8 cellular contexts compared by ENCODE assay signal in the genomic region with DNA sequence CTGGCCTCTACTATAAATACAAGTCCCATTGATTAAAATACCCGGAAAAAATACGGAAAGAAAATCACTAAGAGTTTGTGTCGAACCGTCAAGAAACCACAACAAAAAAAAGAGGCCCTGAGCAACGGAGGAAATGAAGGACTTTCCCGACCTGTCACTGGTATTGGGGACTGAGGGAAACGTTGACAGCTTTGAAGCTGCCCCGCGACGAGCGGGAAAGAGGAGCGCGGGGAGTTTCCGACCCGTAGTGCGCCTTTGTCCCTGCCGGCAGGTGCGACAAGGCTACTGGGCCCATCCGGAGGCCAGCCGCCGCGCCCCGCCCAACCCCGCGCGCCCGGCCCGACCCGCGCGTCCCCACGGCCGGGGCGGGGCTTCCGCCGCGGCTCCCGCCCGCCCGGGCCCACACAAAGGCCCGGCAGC. TPM values are rescaled to one million over a fixed set of nuclear protein-coding genes. Genes with fewer than 3 reads are reported as not detected.
DNase-seq lines count a peak whose midpoint lies in the region; ATAC-seq and TF ChIP-seq lines count a peak whose summit lies in the region.

No MANE protein-coding gene starts in this region.

- TF ChIP-seq POLR2A in upper lobe of left lung (IDR thresholded peaks at IDR 0.05), result peak in 1 of 4 donors; percentile 46

- ATAC-seq in upper lobe of left lung (ENCODE audit: low FRiP score in 2 of 2), result peak; percentile 91 to 96

- peaks cover 22 to 44% (median 32%) of the 10 kb centered on the region in 4 donors for H3K36me3 ChIP-seq in upper lobe of left lung

- intact Hi-C loops in cardiac septum (cut with DNase I), result loop anchor here (2.0 kb wide), 1 partner anchor 20 kb away; a partner anchor contains a TSS

- no peaks in the 10 kb centered on the region for H3K27me3 ChIP-seq in upper lobe of left lung

- no peak for TF ChIP-seq CTCF in upper lobe of left lung (IDR thresholded peaks at IDR 0.05)

- POLR2A ChIA-PET in HEK293T (lab: Yijun Ruan, JAX), result interaction anchor here (1.0 to 1.3 kb wide), 2 partner anchors 9 to 18 kb away, joined by 3 to 5 read pairs; no protein-coding TSS in a partner anchor

- peak; percentile 87 for DNase-seq in HEK293T (ENCODE audit: extremely low spot score)
- peak; percentile 62 for DNase-seq in MV-4-11 (lab: John Stamatoyannopoulos, UW)
- DNase-seq in SKM-1 (lab: John Stamatoyannopoulos, UW; ENCODE audit: unreplicated experiment), result peak; percentile 75
- DNase-seq in activated naive CD8-positive, alpha-beta T cell treated with anti-CD3 and anti-CD28 coated beads, Interleukin-2, amount 50 U/mL, for 16 hours (ENCODE audit: low read depth, low spot score), result peak; percentile 58
- peak; percentile 88 for DNase-seq in cardiac septum (ENCODE audit: low spot score)
- peak; percentile 68 for DNase-seq in pons (ENCODE audit: low spot score)
- peak; percentile 88 to 97 for DNase-seq in upper lobe of left lung

- CTCF ChIA-PET in HEK293T (lab: Yijun Ruan, JAX), result no interaction called here

- H3K4me3 ChIP-seq in GM08714 (ENCODE audit: low read length) (peak overlapping the region; percentile 98), upper lobe of left lung (peak overlapping the region; percentile 44 to 82 (median 71))

- no peaks in the 10 kb centered on the region for H3K9me3 ChIP-seq in upper lobe of left lung

- H3K4me1 ChIP-seq in upper lobe of left lung, result peaks cover 36 to 65% (median 42%) of the 10 kb centered on the region in 4 donors

- TF ChIP-seq EP300 in upper lobe of left lung (IDR thresholded peaks at IDR 0.05), result no peak

- H3K27ac ChIP-seq in upper lobe of left lung, result peak overlapping the region; percentile 92 to 99 (median 96)

- WGBS in upper lobe of left lung, 2 donors, result 1% methylated on average over 17 to 18 of the region's 41 CpGs

TF ChIP-seq in HEK293T, 16 proteins besides CTCF, POLR2A, EP300 and RAD21:
- TF ChIP-seq ARNT (IDR thresholded peaks at IDR 0.05), result no peak
- peak; percentile 57 for TF ChIP-seq L3MBTL2 (conservative IDR thresholded peaks at IDR 0.05)
- TF ChIP-seq FOXM1 (IDR thresholded peaks at IDR 0.05; ENCODE audit: borderline replicate concordance), result 0 out of 2 replicates have a peak, but pooled peaks have one; percentile 48

RNA-seq across cellular contexts. Expression of a gene that starts 0.4 kb away (rescaled TPM):
- total RNA-seq in cardiac septum (50.2 TPM), upper lobe of left lung (100 to 1,000 TPM in 1 of 6 donors, 10 to 100 TPM in 5; 60.9 to 151 (median 81.6) TPM)

RNA-seq across cellular contexts. Expression of a gene that starts 0.5 kb away (rescaled TPM):
- 29.1 TPM for total RNA-seq in cardiac septum
- 10 to 100 TPM; 12.0 to 93.3 (median 44.1) TPM for total RNA-seq in upper lobe of left lung

RNA-seq across cellular contexts. Expression of a gene that starts 20.3 kb away (rescaled TPM):
- 29.1 TPM for total RNA-seq in cardiac septum
- total RNA-seq in upper lobe of left lung, result 10 to 100 TPM; 29.3 to 70.2 (median 38.6) TPM

RNA-seq across cellular contexts. Expression of a gene that starts 20.6 kb away (rescaled TPM):
- 79.4 TPM for total RNA-seq in cardiac septum
- total RNA-seq in upper lobe of left lung, result 10 to 100 TPM; 13.6 to 92.4 (median 77.6) TPM

Comparison
In these comparisons a context has a peak if more than half of its experiments do, and no peak if none do; other contexts are left out.
1. Peak in every context shown above with its lines: DNase-seq, ATAC-seq, H3K4me3 ChIP-seq and H3K27ac ChIP-seq.